Comparison of ENCODE assay signal across 12 cellular contexts in the genomic region with DNA sequence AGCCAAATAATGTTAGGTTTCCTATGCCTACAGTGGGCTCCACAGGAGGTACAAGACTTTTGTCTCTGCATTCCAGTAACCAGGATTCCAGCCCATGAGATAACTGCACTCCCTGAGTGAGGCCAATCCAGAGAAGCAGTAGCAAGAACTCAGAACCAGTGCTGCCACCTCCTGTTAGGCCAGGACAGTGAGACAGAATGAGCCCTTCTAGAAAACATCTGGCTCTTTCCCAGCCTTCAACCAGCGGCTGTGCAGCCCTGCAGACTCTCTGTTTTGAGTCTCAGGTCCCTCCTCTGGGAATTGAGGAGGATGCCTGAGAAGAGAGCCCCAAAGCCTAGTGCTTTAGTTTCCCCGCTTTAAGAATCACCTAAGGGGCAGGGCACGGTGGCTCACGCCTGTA. TPM values are rescaled to one million over a fixed set of nuclear protein-coding genes. Genes with fewer than 3 reads are reported as not detected.
DNase-seq lines count a peak whose midpoint lies in the region; TF ChIP-seq lines count a peak whose summit lies in the region.
"Had no signal": no experiment of that assay in that cellular context is flagged by ENCODE, and none has a peak within 500 bp of the region (broad histone marks: within the 10 kb centered on the region; RNA-seq: fewer than 3 reads in every experiment).

No MANE protein-coding gene starts in this region.

- H3K27me3 ChIP-seq in stomach, result no peaks in the 10 kb centered on the region

- TF ChIP-seq POLR2A in stomach (IDR thresholded peaks at IDR 0.05), result no peak

- H3K4me1 ChIP-seq in stomach, result peaks cover 0 to 1% (median 0%) of the 10 kb centered on the region in 4 donors

- no peaks in the 10 kb centered on the region for H3K9me3 Mint-ChIP-seq in progenitor cell of endocrine pancreas (ENCODE audit: low read depth)
- H3K9me3 Mint-ChIP-seq: T-cell had no signal

- peak; percentile 62 for TF ChIP-seq CTCF in LNCaP clone FGC (IDR thresholded peaks at IDR 0.05; ENCODE audit: control insufficient read depth, extremely low read depth, insufficient read depth)
- peak; percentile 39 for TF ChIP-seq CTCF in progenitor cell of endocrine pancreas (IDR thresholded peaks at IDR 0.05; ENCODE audit: unreplicated experiment)
- TF ChIP-seq CTCF in stomach (IDR thresholded peaks at IDR 0.05), result no peak

- H3K9me3 ChIP-seq in stomach, result no peaks in the 10 kb centered on the region

- 82 to 93% (median 92%) methylated on average over 4 of the region's 4 CpGs for WGBS in stomach, 5 donors

- peak; percentile 13 for DNase-seq in NCI-H82 (lab: John Stamatoyannopoulos, UW)
- DNase-seq in NCI-H82 treated with DMSO at 0.1 percent for 48 hours (lab: John Stamatoyannopoulos, UW; ENCODE audit: unreplicated experiment), result no peak
- no peak for DNase-seq in LNCaP clone FGC (ENCODE audit: low read depth)
- peak; percentile 30 for DNase-seq in cerebellar cortex (ENCODE audit: low spot score)
- DNase-seq in progenitor cell of endocrine pancreas (ENCODE audit: low spot score, unreplicated experiment), result no peak
- no peak for DNase-seq in NCI-H2081 (lab: John Stamatoyannopoulos, UW)
- no peak for DNase-seq in glomerular visceral epithelial cell (ENCODE audit: extremely low spot score)
- no peak for DNase-seq in stomach
- DNase-seq: activated CD8-positive, alpha-beta memory T cell treated with anti-CD3 and anti-CD28 coated beads, Interleukin-2, amount 10 ng/mL, durations not matched to agents 7 days and 5 days; NCI-H187; T-cell had no signal

- H3K4me3 ChIP-seq in LNCaP clone FGC (ENCODE audit: low read depth, low read length) (no peak overlapping the region), stomach (no peak overlapping the region)
- H3K4me3 ChIP-seq: skin epidermis had no signal

- H3K36me3 ChIP-seq in stomach, result peaks cover 0 to 18% (median 12%) of the 10 kb centered on the region in 4 donors

- no peak for TF ChIP-seq EP300 in stomach (IDR thresholded peaks at IDR 0.05)

- no peak overlapping the region for H3K4me3 Mint-ChIP-seq in progenitor cell of endocrine pancreas (ENCODE audit: low read depth)
- H3K4me3 Mint-ChIP-seq: activated CD8-positive, alpha-beta memory T cell treated with anti-CD3 and anti-CD28 coated beads, Interleukin-2, amount 10 ng/mL, durations not matched to agents 7 days and 5 days; T-cell had no signal

- H3K4me1 Mint-ChIP-seq in progenitor cell of endocrine pancreas (ENCODE audit: low read depth), result peaks cover under 1% of the 10 kb centered on the region
- H3K4me1 Mint-ChIP-seq: activated CD8-positive, alpha-beta memory T cell treated with anti-CD3 and anti-CD28 coated beads, Interleukin-2, amount 10 ng/mL, durations not matched to agents 7 days and 5 days; T-cell had no signal

- no peaks in the 10 kb centered on the region for H3K27me3 Mint-ChIP-seq in progenitor cell of endocrine pancreas
- H3K27me3 Mint-ChIP-seq: activated CD8-positive, alpha-beta memory T cell treated with anti-CD3 and anti-CD28 coated beads, Interleukin-2, amount 10 ng/mL, durations not matched to agents 7 days and 5 days; T-cell had no signal

- no peak overlapping the region for H3K27ac ChIP-seq in stomach
- H3K27ac ChIP-seq: skin epidermis had no signal

- no peak overlapping the region for H3K27ac Mint-ChIP-seq in progenitor cell of endocrine pancreas
- H3K27ac Mint-ChIP-seq: activated CD8-positive, alpha-beta memory T cell treated with anti-CD3 and anti-CD28 coated beads, Interleukin-2, amount 10 ng/mL, durations not matched to agents 7 days and 5 days; T-cell had no signal

- H3K36me3 Mint-ChIP-seq in progenitor cell of endocrine pancreas (ENCODE audit: insufficient read depth), result peaks cover 1% of the 10 kb centered on the region

- intact Hi-C loops in stomach (cut with DNase I; ENCODE audit: low total_unique reads), result no loop called here

RNA-seq across cellular contexts. Expression of a gene that starts 44.2 kb away (rescaled TPM):
- 7.1 and 7.7 TPM in 2 replicates for total RNA-seq in progenitor cell of endocrine pancreas
- total RNA-seq in stomach, result 10 to 100 TPM in 3 of 5 donors, 1 to 10 TPM in 2; 1.2 to 26.8 (median 13.6) TPM
- polyA plus RNA-seq in stomach, result 10 to 100 TPM; 12.2 to 17.3 (median 15.7) TPM

RNA-seq across cellular contexts. Expression of a gene that starts 57.3 kb away (rescaled TPM):
- total RNA-seq in progenitor cell of endocrine pancreas (53.6 and 57.7 TPM in 2 replicates), stomach (100 to 1,000 TPM in 2 of 5 donors, 10 to 100 TPM in 3; 30.1 to 139 (median 57.2) TPM)
- 10 to 100 TPM; 13.6 to 15.0 (median 14.6) TPM for polyA plus RNA-seq in stomach

Comparison
In these comparisons a context has a peak if more than half of its experiments do, and no peak if none do; other contexts are left out.
1. DNase-seq: peak in NCI-H82 (single experiment) and cerebellar cortex (single experiment); none in NCI-H82 treated with DMSO at 0.1 percent for 48 hours (single experiment), LNCaP clone FGC (single experiment), progenitor cell of endocrine pancreas (single experiment), NCI-H2081 (0 of 2), glomerular visceral epithelial cell (single experiment) and stomach (single experiment).
2. CTCF ChIP-seq: peak in LNCaP clone FGC (single experiment) and progenitor cell of endocrine pancreas (single experiment); none in stomach (0 of 7).